ENCODE assay signal across 14 cellular contexts in the genomic region with DNA sequence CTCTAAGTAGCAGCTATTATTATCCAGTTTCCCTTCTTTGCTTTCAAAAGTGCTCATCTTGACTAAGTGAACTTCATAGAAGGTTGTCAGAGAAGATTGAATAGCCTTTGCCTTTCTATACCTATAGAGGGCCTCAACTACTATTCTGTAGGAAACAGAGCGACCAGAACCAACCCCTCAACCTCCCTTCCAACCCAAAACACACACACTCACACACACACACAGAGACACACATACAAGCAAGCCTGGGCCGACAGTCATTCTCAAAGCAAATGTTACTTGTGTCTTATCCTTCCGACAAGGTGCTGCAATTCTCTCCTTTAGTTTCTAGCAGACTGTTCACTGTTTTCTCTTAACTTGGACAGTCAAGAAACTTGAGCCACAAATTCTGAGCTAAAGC.
DNase-seq lines count a peak whose midpoint lies in the region; TF ChIP-seq lines count a peak whose summit lies in the region.
"Had no signal": no experiment of that assay in that cellular context is flagged by ENCODE, and none has a peak within 500 bp of the region (broad histone marks: within the 10 kb centered on the region; RNA-seq: fewer than 3 reads in every experiment).

No MANE protein-coding gene starts in this region.

- H3K4me3 ChIP-seq in GM12865 (ENCODE audit: low read depth, low read length), result no peak overlapping the region
- H3K4me3 ChIP-seq in WERI-Rb-1 (ENCODE audit: low read depth, low read length), result peak overlapping the region; percentile 11
- H3K4me3 ChIP-seq: BLaER1 treated with 17β-estradiol and CSF1 and Interleukin-3, amounts not matched to agents 10 nM and 100 nM had no signal

- no peaks in the 10 kb centered on the region for H3K9me3 Mint-ChIP-seq in glutamatergic neuron (ENCODE audit: unreplicated experiment)
- H3K9me3 Mint-ChIP-seq in nephron progenitor cell, result no peaks in the 10 kb centered on the region

- peaks cover 2% of the 10 kb centered on the region for H3K27me3 Mint-ChIP-seq in glutamatergic neuron (ENCODE audit: unreplicated experiment)
- no peaks in the 10 kb centered on the region for H3K27me3 Mint-ChIP-seq in nephron progenitor cell (ENCODE audit: low read depth, poor library complexity)
- H3K27me3 Mint-ChIP-seq: CD4-positive, CD25-positive, alpha-beta regulatory T cell had no signal

- H3K9me3 ChIP-seq in WERI-Rb-1 (ENCODE audit: severe bottlenecking), result no peaks in the 10 kb centered on the region
- H3K9me3 ChIP-seq: BLaER1 treated with 17β-estradiol and CSF1 and Interleukin-3, amounts not matched to agents 10 nM and 100 nM had no signal

- TF ChIP-seq CTCF in GM12865 (IDR thresholded peaks at IDR 0.05; ENCODE audit: insufficient read depth, low read depth, low read length, missing control alignments) (no peak), WERI-Rb-1 (IDR thresholded peaks at IDR 0.05; ENCODE audit: low read depth, low read length) (no peak), glutamatergic neuron (IDR thresholded peaks at IDR 0.05; ENCODE audit: partially characterized antibody, unreplicated experiment) (no peak), nephron progenitor cell (IDR thresholded peaks at IDR 0.05) (no peak)

- DNase-seq in GM12865 (ENCODE audit: low read depth) (peak; percentile 1), WERI-Rb-1 (no peak), glutamatergic neuron (no peak), nephron progenitor cell (no peak), NCI-H1105 (lab: John Stamatoyannopoulos, UW) (no peak), H4 (ENCODE audit: low spot score) (no peak)
- no peak for DNase-seq in stimulated activated CD8-positive, alpha-beta memory T cell treated with anti-CD3 and anti-CD28 coated beads, Interleukin-4, amount 100 ng/mL, for 48 hours
- DNase-seq in stimulated activated CD4-positive, alpha-beta T cell treated with anti-CD3 and anti-CD28 coated beads, Interleukin-12 subunit alpha, Interleukin-12 subunit beta, amount 100 ng/mL, for 4 hours, result no peak
- DNase-seq: 8988T; AML-193; Calu3; CD4-positive, CD25-positive, alpha-beta regulatory T cell; DMS 273 treated with DMSO at 0.1 percent for 48 hours had no signal

- H3K36me3 Mint-ChIP-seq in glutamatergic neuron (ENCODE audit: unreplicated experiment) (no peaks in the 10 kb centered on the region), nephron progenitor cell (ENCODE audit: low read depth) (peaks cover 50% of the 10 kb centered on the region)
- H3K36me3 Mint-ChIP-seq: CD4-positive, CD25-positive, alpha-beta regulatory T cell had no signal

- no peak overlapping the region for H3K4me3 Mint-ChIP-seq in glutamatergic neuron (ENCODE audit: unreplicated experiment)
- H3K4me3 Mint-ChIP-seq in nephron progenitor cell, result no peak overlapping the region
- H3K4me3 Mint-ChIP-seq: CD4-positive, CD25-positive, alpha-beta regulatory T cell had no signal

- H3K36me3 ChIP-seq in WERI-Rb-1, result no peaks in the 10 kb centered on the region

- H3K27ac ChIP-seq in WERI-Rb-1, result peak overlapping the region; percentile 51
- H3K27ac ChIP-seq: BLaER1 treated with 17β-estradiol and CSF1 and Interleukin-3, amounts not matched to agents 10 nM and 100 nM had no signal

- H3K4me1 Mint-ChIP-seq in glutamatergic neuron (ENCODE audit: low read depth, unreplicated experiment) (peaks cover 5% of the 10 kb centered on the region), nephron progenitor cell (peaks cover 12% of the 10 kb centered on the region)
- H3K4me1 Mint-ChIP-seq: CD4-positive, CD25-positive, alpha-beta regulatory T cell had no signal

- H3K27me3 ChIP-seq in WERI-Rb-1 (ENCODE audit: insufficient read depth, low read depth, severe bottlenecking), result no peaks in the 10 kb centered on the region
- H3K27me3 ChIP-seq: BLaER1 treated with 17β-estradiol and CSF1 and Interleukin-3, amounts not matched to agents 10 nM and 100 nM had no signal

- H3K27ac Mint-ChIP-seq in glutamatergic neuron (ENCODE audit: unreplicated experiment) (peak overlapping the region; percentile 36), nephron progenitor cell (peak overlapping the region; percentile 71)
